Comparison of ENCODE assay signal across 17 cellular contexts in the genomic region with DNA sequence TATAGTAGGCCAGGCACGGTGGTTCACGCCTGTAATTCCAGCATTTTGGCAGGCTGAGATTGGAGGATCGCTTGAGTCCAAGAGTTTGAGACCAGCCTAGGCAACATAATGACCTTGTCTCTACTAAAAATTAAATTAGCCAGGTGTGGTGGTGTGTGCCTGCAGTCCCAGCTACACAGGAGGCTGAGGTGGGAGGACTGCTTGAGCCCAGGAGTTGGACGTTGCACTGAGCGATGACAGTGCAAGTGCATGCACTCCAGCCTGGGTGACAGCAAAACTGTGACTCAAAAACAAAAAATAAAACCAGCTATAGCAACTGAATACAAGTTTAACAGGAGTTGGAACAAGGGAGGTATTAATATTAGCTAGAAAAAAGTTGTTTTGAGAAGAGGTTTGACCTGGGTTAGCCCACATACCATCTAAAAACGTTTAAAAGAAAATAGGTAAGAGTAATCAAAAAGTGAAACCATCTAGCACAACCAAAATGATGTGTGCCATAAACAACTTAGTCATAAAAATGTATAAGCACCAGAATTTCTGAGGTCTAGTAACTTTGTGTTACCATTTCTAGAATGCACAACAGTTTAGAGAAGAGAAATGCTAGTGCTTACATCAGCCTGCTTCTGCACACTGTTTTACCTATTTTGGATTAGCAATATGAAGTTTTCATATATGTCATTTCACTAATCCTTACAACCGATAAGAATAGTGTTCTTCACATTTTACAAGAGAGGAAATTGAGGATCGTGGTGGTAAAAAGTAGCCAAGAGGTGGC. TPM values are rescaled to one million over a fixed set of nuclear protein-coding genes. Genes with fewer than 3 reads are reported as not detected.
DNase-seq lines count a peak whose midpoint lies in the region; ATAC-seq, FAIRE-seq and TF ChIP-seq lines count a peak whose summit lies in the region.
"Had no signal": no experiment of that assay in that cellular context is flagged by ENCODE, and none has a peak within 500 bp of the region (broad histone marks: within the 10 kb centered on the region; RNA-seq: fewer than 3 reads in every experiment).

No MANE protein-coding gene starts in this region.

- peaks cover 18% of the 10 kb centered on the region for H3K36me3 Mint-ChIP-seq in activated CD4-positive, alpha-beta T cell treated with anti-CD3 and anti-CD28 coated beads for 36 hours (ENCODE audit: low read depth)
- H3K36me3 Mint-ChIP-seq in H9 (ENCODE audit: insufficient read depth in 1 of 3, low read depth in 3 of 3), result peaks cover 13 to 26% (median 15%) of the 10 kb centered on the region in 3 experiments
- peaks cover 3% of the 10 kb centered on the region for H3K36me3 Mint-ChIP-seq in stimulated activated effector memory CD8-positive, alpha-beta T cell treated with anti-CD3 and anti-CD28 coated beads, Interleukin-12 subunit alpha, Interleukin-12 subunit beta, amount 100 ng/mL, for 72 hours

- H2AFZ ChIP-seq in H9 (ENCODE audit: low read length), result no peak overlapping the region
- no peak overlapping the region for H2AFZ ChIP-seq in K562 (ENCODE audit: low read depth, low read length)

- H3T11ph ChIP-seq in H9 (ENCODE audit: low read length), result no peak overlapping the region

- no peak for TF ChIP-seq RAD21 in K562 (CRISPR knock-in tag; conservative IDR thresholded peaks at IDR 0.05 in 1 of 2, IDR thresholded peaks at IDR 0.05 in 1 of 2)

- no peak overlapping the region for H2BK12ac ChIP-seq in H9 (ENCODE audit: insufficient read length, low read depth, low read length)

- TF ChIP-seq EP300 in K562 (IDR thresholded peaks at IDR 0.05; ENCODE audit: low read length), result no peak

- no peak overlapping the region for H2BK15ac ChIP-seq in H9 (ENCODE audit: low read depth, low read length)

- TF ChIP-seq CTCF in H9 (conservative IDR thresholded peaks at IDR 0.05), result no peak
- TF ChIP-seq CTCF in K562 (IDR thresholded peaks at IDR 0.05 in 2 of 3, conservative IDR thresholded peaks at IDR 0.05 in 1 of 3; ENCODE audit: insufficient read depth in 2 of 3, low read depth in 1 of 3, low read length in 3 of 3), result no peak

- BruUV-seq in K562 (replicated peaks; lab: Mats Ljungman, UMichigan), result no TSS peak

- peak; percentile 40 for FAIRE-seq in K562 (lab: Jason Lieb, UNC)
- FAIRE-seq: GM12878, H54 had no signal

- no peak overlapping the region for H3K4me3 ChIP-seq in K562
- H3K4me3 ChIP-seq: BLaER1, GM12878 had no signal

- no peak overlapping the region for H3K27ac Mint-ChIP-seq in activated CD4-positive, alpha-beta T cell treated with anti-CD3 and anti-CD28 coated beads for 36 hours
- H3K27ac Mint-ChIP-seq in H9, result peak overlapping the region in 2 of 3 experiments; percentile 47 to 73; a peak in 3 of 7 replicates
- H3K27ac Mint-ChIP-seq in stimulated activated effector memory CD8-positive, alpha-beta T cell treated with anti-CD3 and anti-CD28 coated beads, Interleukin-12 subunit alpha, Interleukin-12 subunit beta, amount 100 ng/mL, for 72 hours, result no peak overlapping the region

- no CpG with 5 or more reads among the region's 8 CpGs for WGBS in H9 (ENCODE audit: extremely low coverage, insufficient read length, low lambda C conversion rate)
- 68% methylated on average over 8 of the region's 8 CpGs for WGBS in K562 (ENCODE audit: insufficient coverage, low coverage, missing lambda C conversion rate)

- H3K4me1 ChIP-seq in H9 (ENCODE audit: insufficient read depth, low read length), result peaks cover 8% of the 10 kb centered on the region
- peaks cover 4 to 15% of the 10 kb centered on the region in 2 experiments; a peak in 4 of 5 replicates for H3K4me1 ChIP-seq in K562 (replicated peaks in 1 of 2; ENCODE audit: control insufficient read depth in 2 of 2, insufficient read depth in 2 of 2, low read length in 2 of 2)
- H3K4me1 ChIP-seq: BLaER1 had no signal

- H3K27me3 ChIP-seq in H9 (ENCODE audit: insufficient read depth, low read length) (no peaks in the 10 kb centered on the region), K562 (ENCODE audit: control insufficient read depth in 2 of 2, insufficient read depth in 2 of 2, low read length in 2 of 2) (no peaks in the 10 kb centered on the region)
- H3K27me3 ChIP-seq: BLaER1 had no signal

- H3K27me3 Mint-ChIP-seq in activated CD4-positive, alpha-beta T cell treated with anti-CD3 and anti-CD28 coated beads for 36 hours, result no peaks in the 10 kb centered on the region
- no peaks in the 10 kb centered on the region for H3K27me3 Mint-ChIP-seq in H9 (ENCODE audit: low read depth)

- H3K14ac ChIP-seq in H9 (ENCODE audit: insufficient read depth, low read length), result no peak overlapping the region

- no peaks in the 10 kb centered on the region for H3K9me3 Mint-ChIP-seq in activated CD4-positive, alpha-beta T cell treated with anti-CD3 and anti-CD28 coated beads for 36 hours (ENCODE audit: low read depth)
- H3K9me3 Mint-ChIP-seq in H9, result peaks cover 0 to 6% of the 10 kb centered on the region in 2 experiments; a peak in 2 of 5 replicates
- no peaks in the 10 kb centered on the region for H3K9me3 Mint-ChIP-seq in stimulated activated effector memory CD8-positive, alpha-beta T cell treated with anti-CD3 and anti-CD28 coated beads, Interleukin-12 subunit alpha, Interleukin-12 subunit beta, amount 100 ng/mL, for 72 hours

- H3K56ac ChIP-seq in H9 (ENCODE audit: insufficient read length, low read depth, low read length), result no peak overlapping the region

- CTCF ChIA-PET in activated CD4-positive, alpha-beta T cell treated with anti-CD3 and anti-CD28 coated beads for 36 hours (lab: Charles Lee), result interaction anchor here (0.7 to 1.1 kb wide), 2 partner anchors 130 to 1288 kb away, joined by 3 to 4 read pairs; no protein-coding TSS in a partner anchor
- CTCF ChIA-PET in K562 (lab: Yijun Ruan, JAX; ENCODE audit: low intra/inter-chr PET ratio), result no interaction called here

- no peaks in the 10 kb centered on the region for H3K9me1 ChIP-seq in K562 (ENCODE audit: control insufficient read depth, insufficient read depth, low read length)

- no peaks in the 10 kb centered on the region for H3K79me1 ChIP-seq in H9 (ENCODE audit: insufficient read depth, low read depth, low read length, poor library complexity, severe bottlenecking)

- no peak overlapping the region for H4K8ac ChIP-seq in H9 (replicated peaks; ENCODE audit: insufficient read length, low read depth, low read length)

- no peak overlapping the region for H4K91ac ChIP-seq in H9 (ENCODE audit: insufficient read length, low read depth, low read length)

- H3K27ac ChIP-seq in H9 (ENCODE audit: insufficient read length, low read depth, low read length) (no peak overlapping the region), K562 (ENCODE audit: extremely low read depth, low read depth, low read length) (no peak overlapping the region)
- H3K27ac ChIP-seq: 22Rv1, BLaER1, HL-60 had no signal

- H3K4me2 ChIP-seq in H9 (ENCODE audit: insufficient read depth, insufficient read length, low read length) (no peak overlapping the region), K562 (ENCODE audit: insufficient read depth, low read length) (no peak overlapping the region)
- H3K4me2 ChIP-seq: BLaER1 had no signal

- TF ChIP-seq POLR2A in K562 (conservative IDR thresholded peaks at IDR 0.05), result no peak

- peaks cover 7% of the 10 kb centered on the region for H3K4me1 Mint-ChIP-seq in activated CD4-positive, alpha-beta T cell treated with anti-CD3 and anti-CD28 coated beads for 36 hours
- H3K4me1 Mint-ChIP-seq in H9, result peaks cover 29 to 36% of the 10 kb centered on the region in 2 experiments
- H3K4me1 Mint-ChIP-seq in stimulated activated effector memory CD8-positive, alpha-beta T cell treated with anti-CD3 and anti-CD28 coated beads, Interleukin-12 subunit alpha, Interleukin-12 subunit beta, amount 100 ng/mL, for 72 hours, result peaks cover 6% of the 10 kb centered on the region

- no peaks in the 10 kb centered on the region for H3K9me3 ChIP-seq in H9 (ENCODE audit: control insufficient read depth, low read depth, low read length)
- no peaks in the 10 kb centered on the region for H3K9me3 ChIP-seq in K562 (replicated peaks; ENCODE audit: control insufficient read depth, insufficient read depth, low read depth, low read length)

- intact Hi-C loops in activated CD4-positive, alpha-beta T cell treated with anti-CD3 and anti-CD28 coated beads for 36 hours (cut with DNase I, micrococcal nuclease), result no loop called here
- intact Hi-C loops in K562 (cut with micrococcal nuclease), result no loop called here

- no peak overlapping the region for H2BK5ac ChIP-seq in H9 (ENCODE audit: insufficient read length, low read length)

- no peaks in the 10 kb centered on the region for H3K79me2 ChIP-seq in H9 (ENCODE audit: insufficient read depth, low read length)
- H3K79me2 ChIP-seq in K562 (ENCODE audit: control insufficient read depth, insufficient read depth, low read length), result peaks cover 12% of the 10 kb centered on the region; the same call in 2 of the 3 replicates

- in situ Hi-C loops in K562 (cut with MboI), result no loop called here

- H2BK20ac ChIP-seq in H9 (ENCODE audit: low read depth, low read length, poor library complexity, severe bottlenecking), result no peak overlapping the region

- no peak for DNase-seq in activated CD4-positive, alpha-beta T cell treated with anti-CD3 and anti-CD28 coated beads for 36 hours
- DNase-seq in activated CD4-positive, alpha-beta T cell treated with anti-CD3 and anti-CD28 coated beads for 4 hours, result no peak
- DNase-seq in H9 (no peak), K562 (ENCODE audit: extremely low read depth in 1 of 4, low spot score in 3 of 4) (no peak), AML-193 (lab: John Stamatoyannopoulos, UW) (no peak)
- DNase-seq in stimulated activated effector memory CD8-positive, alpha-beta T cell treated with anti-CD3 and anti-CD28 coated beads, Interleukin-12 subunit alpha, Interleukin-12 subunit beta, amount 100 ng/mL, for 72 hours (ENCODE audit: low spot score in 2 of 2), result no peak
- DNase-seq: Calu3, DMS 273 treated with DMSO at 0.1 percent for 48 hours, IMR-90, KG1 had no signal

- no peaks in the 10 kb centered on the region for H4K20me1 ChIP-seq in H9 (ENCODE audit: control insufficient read depth, insufficient read depth, insufficient read length)
- peaks cover 9% of the 10 kb centered on the region; the same call in 1 of the 2 replicates for H4K20me1 ChIP-seq in K562 (replicated peaks; ENCODE audit: control insufficient read depth, insufficient read depth, low read length)
- H4K20me1 ChIP-seq: BLaER1 had no signal

- POLR2A ChIA-PET in activated CD4-positive, alpha-beta T cell treated with anti-CD3 and anti-CD28 coated beads for 36 hours (lab: Charles Lee), result no interaction called here
- POLR2A ChIA-PET in K562 (lab: Yijun Ruan, JAX), result interaction anchor here (0.6 to 1.8 kb wide), 3 partner anchors 9 to 20 kb away, joined by 3 to 7 read pairs (median 4); no protein-coding TSS in a partner anchor

- H3K23me2 ChIP-seq in H9 (ENCODE audit: insufficient read length, low read depth, low read length, poor library complexity, severe bottlenecking), result no peaks in the 10 kb centered on the region

- ATAC-seq in activated CD4-positive, alpha-beta T cell treated with anti-CD3 and anti-CD28 coated beads for 36 hours, result peak; percentile 16
- ATAC-seq in K562, result no peak
- peak; percentile 16 for ATAC-seq in stimulated activated effector memory CD8-positive, alpha-beta T cell treated with anti-CD3 and anti-CD28 coated beads, Interleukin-12 subunit alpha, Interleukin-12 subunit beta, amount 100 ng/mL, for 72 hours
- ATAC-seq in GM21447 (IDR thresholded peaks at IDR 0.05; ENCODE audit: unreplicated experiment), result no peak
- no peak for ATAC-seq in GM19035 (IDR thresholded peaks at IDR 0.05; ENCODE audit: unreplicated experiment)
- ATAC-seq: GM12878 had no signal

- H3K23ac ChIP-seq in H9 (ENCODE audit: insufficient read length, low read depth, low read length), result no peak overlapping the region

- no peak overlapping the region for H3K4ac ChIP-seq in H9 (ENCODE audit: low read depth, low read length)

- no peak overlapping the region for H3K18ac ChIP-seq in H9 (ENCODE audit: insufficient read length, low read depth, low read length)

- peaks cover 17% of the 10 kb centered on the region; the same call in 2 of the 3 replicates for H3K36me3 ChIP-seq in K562 (ENCODE audit: control insufficient read depth, insufficient read depth, low read length)

- H2AK5ac ChIP-seq in H9 (ENCODE audit: insufficient read length, low read length), result no peak overlapping the region

- H3K4me3 Mint-ChIP-seq in activated CD4-positive, alpha-beta T cell treated with anti-CD3 and anti-CD28 coated beads for 36 hours, result no peak overlapping the region
- no peak overlapping the region for H3K4me3 Mint-ChIP-seq in H9
- no peak overlapping the region for H3K4me3 Mint-ChIP-seq in stimulated activated effector memory CD8-positive, alpha-beta T cell treated with anti-CD3 and anti-CD28 coated beads, Interleukin-12 subunit alpha, Interleukin-12 subunit beta, amount 100 ng/mL, for 72 hours

- H4K5ac ChIP-seq in H9 (ENCODE audit: insufficient read length, low read depth, low read length), result no peak overlapping the region

- H2BK120ac ChIP-seq in H9 (ENCODE audit: low read depth, low read length, poor library complexity, severe bottlenecking), result no peak overlapping the region

- no peak overlapping the region for H3K9ac ChIP-seq in H9 (ENCODE audit: extremely low read depth, insufficient read length, low read length)
- no peak overlapping the region for H3K9ac ChIP-seq in K562 (ENCODE audit: insufficient read depth in 1 of 2, low read depth in 2 of 2, low read length in 2 of 2)
- H3K9ac ChIP-seq: BLaER1 had no signal

RNA-seq across cellular contexts. Expression of gene NARS2, which starts 26.5 kb away (rescaled TPM):
- 10 to 100 TPM; 22.9 to 33.4 TPM for total RNA-seq in activated CD4-positive, alpha-beta T cell treated with anti-CD3 and anti-CD28 coated beads for 36 hours
- total RNA-seq in H9 (2021), result 28.8 and 29.7 TPM in 2 replicates
- total RNA-seq in K562 (2011; cell fraction: chromatin; rRNA removed; ENCODE audit: low replicate concordance), result 27.2 and 76.5 TPM in 2 replicates
- 17.4 and 19.5 TPM in 2 replicates for total RNA-seq in K562 (2011; cell fraction: nucleolus; rRNA removed)
- total RNA-seq in K562 (2011; cell fraction: nucleoplasm; rRNA removed), result 23.3 and 30.9 TPM in 2 replicates
- total RNA-seq in K562 (2014; rRNA removed), result 25.5 and 28.6 TPM in 2 replicates
- total RNA-seq in K562 (2014; rRNA removed; fragmentation: Illumina TruSeq; extraction: Trizol), result 43.5 and 44.8 TPM in 2 replicates
- total RNA-seq in K562 (2015; rRNA removed; fragmentation: Illumina TruSeq; extraction: Trizol), result 37.0 and 41.3 TPM in 2 replicates
- 29.3 and 31.0 TPM in 2 replicates for total RNA-seq in K562 (2021)
- polyA plus RNA-seq in K562 (2011; rRNA removed), result 33.3 and 48.0 TPM in 2 replicates
- 9.0 and 18.4 TPM in 2 replicates for polyA plus RNA-seq in K562 (2011; cell fraction: cytosol; rRNA removed)
- 13.4 and 23.2 TPM in 2 replicates for polyA plus RNA-seq in K562 (2011; cell fraction: nucleus; rRNA removed)
- 21.9 and 31.1 TPM in 2 replicates for polyA plus RNA-seq in K562 (2012)
- 28.7 and 29.8 TPM in 2 replicates for polyA plus RNA-seq in K562 (2014; fragmentation: Illumina TruSeq; extraction: Trizol)
- 10 to 100 TPM; 34.2 to 34.9 TPM for polyA plus RNA-seq in K562 (2014; fragmentation: Nextera tagmentation; extraction: Ambion mirVana)
- 26.8 and 31.5 TPM in 2 replicates for polyA plus RNA-seq in K562 (2014; rRNA removed)
- 38.3 and 43.9 TPM in 2 replicates for polyA minus RNA-seq in K562 (2011; rRNA and poly(A)+ RNA removed)
- 14.5 and 14.7 TPM in 2 replicates for polyA minus RNA-seq in K562 (2011; cell fraction: cytosol; rRNA and poly(A)+ RNA removed)
- polyA minus RNA-seq in K562 (2011; cell fraction: nucleus; rRNA and poly(A)+ RNA removed), result 28.5 and 42.0 TPM in 2 replicates

Comparison
In these comparisons a context has a peak if more than half of its experiments do, and no peak if none do; other contexts are left out.
1. ATAC-seq: peak in activated CD4-positive, alpha-beta T cell treated with anti-CD3 and anti-CD28 coated beads for 36 hours (single experiment) and stimulated activated effector memory CD8-positive, alpha-beta T cell treated with anti-CD3 and anti-CD28 coated beads, Interleukin-12 subunit alpha, Interleukin-12 subunit beta, amount 100 ng/mL, for 72 hours (single experiment); none in K562 (single experiment), GM21447 (single experiment) and GM19035 (single experiment).
2. H3K27ac Mint-ChIP-seq: peak in H9 (2 of 3); none in activated CD4-positive, alpha-beta T cell treated with anti-CD3 and anti-CD28 coated beads for 36 hours (single experiment) and stimulated activated effector memory CD8-positive, alpha-beta T cell treated with anti-CD3 and anti-CD28 coated beads, Interleukin-12 subunit alpha, Interleukin-12 subunit beta, amount 100 ng/mL, for 72 hours (single experiment).